ENCODE assay signal across 18 cellular contexts in the genomic region with DNA sequence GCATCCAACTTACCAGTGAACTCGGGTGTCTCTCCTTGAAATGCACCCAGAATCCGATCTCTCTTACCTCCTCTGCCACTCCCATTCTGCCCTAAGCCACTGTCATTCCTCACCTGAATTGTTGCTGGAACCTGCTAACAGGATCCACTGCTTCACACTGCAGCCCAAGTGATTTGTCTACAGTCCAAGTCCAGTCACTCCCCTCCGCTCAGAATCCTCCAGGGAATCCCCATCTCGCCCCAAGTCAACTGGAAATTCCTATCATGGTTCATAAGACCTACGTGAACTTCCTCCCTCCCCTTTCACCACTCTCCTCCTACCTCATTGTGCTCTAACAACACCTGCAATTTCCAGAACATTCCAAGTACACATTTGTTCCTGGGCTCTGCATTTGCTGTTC.
DNase-seq lines count a peak whose midpoint lies in the region; ATAC-seq and TF ChIP-seq lines count a peak whose summit lies in the region.
"Had no signal": no experiment of that assay in that cellular context is flagged by ENCODE, and none has a peak within 500 bp of the region (broad histone marks: within the 10 kb centered on the region; RNA-seq: fewer than 3 reads in every experiment).

No MANE protein-coding gene starts in this region.

- H3K27me3 Mint-ChIP-seq in H9 (ENCODE audit: low read depth): no peaks in the 10 kb centered on the region

- H3K36me3 ChIP-seq in esophagus muscularis mucosa: no peaks in the 10 kb centered on the region

- no peak overlapping the region for H4K91ac ChIP-seq in H9 (ENCODE audit: insufficient read length, low read depth, low read length)

- no peak overlapping the region for H3K4me3 Mint-ChIP-seq in H9
- H3K4me3 Mint-ChIP-seq: CD4-positive, alpha-beta memory T cell had no signal

- H3K36me3 Mint-ChIP-seq in H9 (ENCODE audit: insufficient read depth in 1 of 3, low read depth in 3 of 3): peaks cover 17 to 42% (median 26%) of the 10 kb centered on the region in 3 experiments

- H4K20me1 ChIP-seq in H9 (ENCODE audit: control insufficient read depth, insufficient read depth, insufficient read length): no peaks in the 10 kb centered on the region

- no peaks in the 10 kb centered on the region for H3K23me2 ChIP-seq in H9 (ENCODE audit: insufficient read length, low read depth, low read length, poor library complexity, severe bottlenecking)

- H3K9me3 Mint-ChIP-seq in H9: peaks cover 8 to 18% of the 10 kb centered on the region in 2 experiments

- H3K27ac Mint-ChIP-seq in H9: no peak overlapping the region
- H3K27ac Mint-ChIP-seq: CD4-positive, alpha-beta memory T cell had no signal

- H2AFZ ChIP-seq in H9 (ENCODE audit: low read length): no peak overlapping the region
- H2AFZ ChIP-seq: GM23248 had no signal

- H4K5ac ChIP-seq in H9 (ENCODE audit: insufficient read length, low read depth, low read length): no peak overlapping the region

- no peak for TF ChIP-seq POLR2A in esophagus muscularis mucosa (IDR thresholded peaks at IDR 0.05; ENCODE audit: low read depth)

- no CpG with 5 or more reads among the region's 5 CpGs for WGBS in H9 (ENCODE audit: extremely low coverage, insufficient read length, low lambda C conversion rate)
- WGBS in esophagus muscularis mucosa: 63% methylated on average over 5 of the region's 5 CpGs

- H3K79me1 ChIP-seq in H9 (ENCODE audit: insufficient read depth, low read depth, low read length, poor library complexity, severe bottlenecking): no peaks in the 10 kb centered on the region

- no peak overlapping the region for H3K27ac ChIP-seq in H9 (ENCODE audit: insufficient read length, low read depth, low read length)
- H3K27ac ChIP-seq in esophagus muscularis mucosa (replicated peaks in 1 of 4): no peak overlapping the region
- H3K27ac ChIP-seq: GM23248 had no signal

- intact Hi-C loops in esophagus muscularis mucosa (cut with DNase I): no loop called here

- H3K27me3 ChIP-seq in H9 (ENCODE audit: insufficient read depth, low read length): no peaks in the 10 kb centered on the region
- no peaks in the 10 kb centered on the region for H3K27me3 ChIP-seq in esophagus muscularis mucosa

- no peak overlapping the region for H3K14ac ChIP-seq in H9 (ENCODE audit: insufficient read depth, low read length)

- H2BK12ac ChIP-seq in H9 (ENCODE audit: insufficient read length, low read depth, low read length): no peak overlapping the region

- no peak overlapping the region for H3T11ph ChIP-seq in H9 (ENCODE audit: low read length)

- no peak overlapping the region for H3K4me3 ChIP-seq in esophagus muscularis mucosa
- H3K4me3 ChIP-seq: GM23248 had no signal

- ATAC-seq in GM18907 (IDR thresholded peaks at IDR 0.05; ENCODE audit: unreplicated experiment): no peak
- ATAC-seq: HCT116 had no signal

- H2BK20ac ChIP-seq in H9 (ENCODE audit: low read depth, low read length, poor library complexity, severe bottlenecking): no peak overlapping the region

- H3K18ac ChIP-seq in H9 (ENCODE audit: insufficient read length, low read depth, low read length): no peak overlapping the region

- H3K4me1 ChIP-seq in H9 (ENCODE audit: insufficient read depth, low read length) (no peaks in the 10 kb centered on the region), esophagus muscularis mucosa (peaks cover 0 to 9% (median 7%) of the 10 kb centered on the region in 4 donors)

- H2BK5ac ChIP-seq in H9 (ENCODE audit: insufficient read length, low read length): peak overlapping the region; percentile 47

- no peak overlapping the region for H3K4me2 ChIP-seq in H9 (ENCODE audit: insufficient read depth, insufficient read length, low read length)

- no peaks in the 10 kb centered on the region for H3K79me2 ChIP-seq in H9 (ENCODE audit: insufficient read depth, low read length)

- DNase-seq in H9: no peak
- DNase-seq in NCI-H226: peak; percentile 55
- peak; percentile 47 for DNase-seq in esophagus muscularis mucosa (ENCODE audit: extremely low spot score)
- peak; percentile 54 for DNase-seq in kidney tubule cell (ENCODE audit: low spot score)
- no peak for DNase-seq in 8988T
- no peak for DNase-seq in mesenteric fat pad (ENCODE audit: low spot score)
- DNase-seq in NCI-H748 treated with DMSO at 0.1 percent for 48 hours (lab: John Stamatoyannopoulos, UW): no peak
- DNase-seq: C1 segment of cervical spinal cord; Calu3; CD4-positive, alpha-beta memory T cell; COR-L47; DMS53; DMS79 treated with DMSO at 0.1 percent for 48 hours; GF-D8; GM23248; H7 had no signal

- H3K9ac ChIP-seq in H9 (ENCODE audit: extremely low read depth, insufficient read length, low read length): no peak overlapping the region
- H3K9ac ChIP-seq: GM23248 had no signal

- no peak overlapping the region for H3K23ac ChIP-seq in H9 (ENCODE audit: insufficient read length, low read depth, low read length)

- no peak for TF ChIP-seq EP300 in esophagus muscularis mucosa (IDR thresholded peaks at IDR 0.05)

- H4K8ac ChIP-seq in H9 (replicated peaks; ENCODE audit: insufficient read length, low read depth, low read length): no peak overlapping the region

- H2BK120ac ChIP-seq in H9 (ENCODE audit: low read depth, low read length, poor library complexity, severe bottlenecking): no peak overlapping the region

- H3K56ac ChIP-seq in H9 (ENCODE audit: insufficient read length, low read depth, low read length): no peak overlapping the region

- no peak overlapping the region for H2AK5ac ChIP-seq in H9 (ENCODE audit: insufficient read length, low read length)

- H3K9me3 ChIP-seq in H9 (ENCODE audit: control insufficient read depth, low read depth, low read length) (no peaks in the 10 kb centered on the region), esophagus muscularis mucosa (no peaks in the 10 kb centered on the region)

- no peaks in the 10 kb centered on the region for H3K4me1 Mint-ChIP-seq in H9
- H3K4me1 Mint-ChIP-seq: CD4-positive, alpha-beta memory T cell had no signal

- TF ChIP-seq CTCF in H9 (conservative IDR thresholded peaks at IDR 0.05) (no peak), esophagus muscularis mucosa (IDR thresholded peaks at IDR 0.05) (no peak)

- no peak overlapping the region for H3K4ac ChIP-seq in H9 (ENCODE audit: low read depth, low read length)

- H2BK15ac ChIP-seq in H9 (ENCODE audit: low read depth, low read length): no peak overlapping the region

Comparison
In these comparisons a context has a peak if more than half of its experiments do, and no peak if none do; other contexts are left out.
1. DNase-seq: peak in NCI-H226 (single experiment), esophagus muscularis mucosa (single experiment) and kidney tubule cell (single experiment); none in H9 (single experiment), 8988T (single experiment), mesenteric fat pad (single experiment) and NCI-H748 treated with DMSO at 0.1 percent for 48 hours (single experiment).